In genomic region chr10:100364147-100364546, GRCh38 we compare ENCODE assay signal across 1 cellular context.
TF ChIP-seq lines count a peak whose summit lies in the region.

No MANE protein-coding gene starts in this region.

TF ChIP-seq in A549, 52 proteins besides CTCF, POLR2A, EP300 and RAD21:
- TF ChIP-seq CEBPB (IDR thresholded peaks at IDR 0.05), result no peak
- TF ChIP-seq REST (IDR thresholded peaks at IDR 0.05), result peak; percentile 63
- no peak for TF ChIP-seq CHD4 (IDR thresholded peaks at IDR 0.05; ENCODE audit: borderline replicate concordance)
- no peak for TF ChIP-seq HEYL (CRISPR knock-in tag; IDR thresholded peaks at IDR 0.05)
- TF ChIP-seq HDAC2 (IDR thresholded peaks at IDR 0.05), result peak; percentile 89
- TF ChIP-seq KDM5A (IDR thresholded peaks at IDR 0.05), result no peak
- no peak for TF ChIP-seq SREBF2 (IDR thresholded peaks at IDR 0.05)
- TF ChIP-seq EHMT2 (IDR thresholded peaks at IDR 0.05; ENCODE audit: low read depth), result no peak
- no peak for TF ChIP-seq CBX2 (IDR thresholded peaks at IDR 0.05; ENCODE audit: borderline replicate concordance, low read depth)
- no peak for TF ChIP-seq RNF2 (IDR thresholded peaks at IDR 0.05; ENCODE audit: borderline replicate concordance, low read depth)
- TF ChIP-seq KDM1A (IDR thresholded peaks at IDR 0.05; ENCODE audit: low read depth), result peak; percentile 92
- TF ChIP-seq HOXA7 (CRISPR knock-in tag; IDR thresholded peaks at IDR 0.05), result no peak
- TF ChIP-seq ZNF302 (CRISPR knock-in tag; IDR thresholded peaks at IDR 0.05), result no peak
TF ChIP-seq in A549: peak in this region for 3.
